Comparison of ENCODE assay signal across 9 cellular contexts in the genomic region with DNA sequence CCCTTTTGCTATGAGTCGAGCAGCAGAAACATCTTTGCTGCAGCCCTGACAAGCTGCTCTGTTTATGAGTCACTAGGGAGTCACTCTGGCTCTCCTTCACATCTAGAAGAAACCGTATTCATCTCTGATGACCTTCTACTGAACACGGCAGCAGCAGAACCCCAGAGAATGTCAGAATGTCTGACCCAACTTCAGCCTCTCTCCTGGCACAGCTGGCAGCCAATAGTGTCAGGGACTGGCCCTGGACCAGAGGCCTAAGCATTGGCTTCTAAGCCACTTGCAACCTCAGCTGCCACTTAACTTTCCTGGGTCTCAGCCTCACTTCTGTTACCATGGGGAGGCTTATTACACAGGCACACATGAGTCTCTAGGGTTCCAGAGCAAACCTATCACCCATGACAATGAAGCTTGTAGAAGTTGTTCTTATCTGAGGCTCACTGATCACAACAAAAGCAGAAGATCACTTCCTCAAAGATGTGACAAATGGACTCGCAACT.
DNase-seq lines count a peak whose midpoint lies in the region; ATAC-seq and TF ChIP-seq lines count a peak whose summit lies in the region.
"Had no signal": no experiment of that assay in that cellular context is flagged by ENCODE, and none has a peak within 500 bp of the region (broad histone marks: within the 10 kb centered on the region; RNA-seq: fewer than 3 reads in every experiment).

No MANE protein-coding gene starts in this region.

- H3K9me2 ChIP-seq in PC-9 (ENCODE audit: insufficient read depth), result no peaks in the 10 kb centered on the region

- POLR2A ChIA-PET in PC-9 (lab: Charles Lee; ENCODE audit: unreplicated experiment), result interaction anchor here (0.6 kb wide), 1 partner anchor 254 kb away, joined by 3 read pairs; no protein-coding TSS in a partner anchor
- POLR2A ChIA-PET in HEK293T (lab: Yijun Ruan, JAX), result no interaction called here
- POLR2A ChIA-PET in T-cell (lab: Charles Lee), result no interaction called here

- no TSS peak for BruUV-seq in PC-9 (replicated peaks; lab: Mats Ljungman, UMichigan)

- no peak overlapping the region for H2AFZ ChIP-seq in PC-9

- no peak overlapping the region for H3K27ac ChIP-seq in PC-9

- H3K9me3 Mint-ChIP-seq in T-cell, result peaks cover 0 to 6% (median 0%) of the 10 kb centered on the region in 3 donors
- peaks cover 5% of the 10 kb centered on the region for H3K9me3 Mint-ChIP-seq in activated CD4-positive, alpha-beta T cell treated with anti-CD3 and anti-CD28 coated beads, Interleukin-2, amount 10 ng/mL, durations not matched to agents 24 days and 14 days

- no peak overlapping the region for H3K27ac Mint-ChIP-seq in T-cell
- H3K27ac Mint-ChIP-seq in activated CD4-positive, alpha-beta T cell treated with anti-CD3 and anti-CD28 coated beads, Interleukin-2, amount 10 ng/mL, durations not matched to agents 24 days and 14 days, result no peak overlapping the region

- H4K20me1 ChIP-seq in PC-9 (ENCODE audit: insufficient read depth), result no peaks in the 10 kb centered on the region

- H3F3A ChIP-seq in PC-9 (ENCODE audit: insufficient read depth, low read depth), result no peaks in the 10 kb centered on the region

- ATAC-seq in T-cell (replicated peaks in 1 of 4), result no peak

- H3K27me3 ChIP-seq in PC-9 (ENCODE audit: insufficient read depth, low read depth), result no peaks in the 10 kb centered on the region

- peak overlapping the region; percentile 38 for H3K4me2 ChIP-seq in PC-9

- H3K4me3 ChIP-seq in GM12865 (ENCODE audit: low read depth, low read length) (no peak overlapping the region), PC-9 (no peak overlapping the region), fibroblast of the aortic adventitia (ENCODE audit: low read depth, low read length) (no peak overlapping the region)

- no peaks in the 10 kb centered on the region for H3K36me3 Mint-ChIP-seq in T-cell
- H3K36me3 Mint-ChIP-seq in activated CD4-positive, alpha-beta T cell treated with anti-CD3 and anti-CD28 coated beads, Interleukin-2, amount 10 ng/mL, durations not matched to agents 24 days and 14 days (ENCODE audit: low read depth), result no peaks in the 10 kb centered on the region

- intact Hi-C loops in PC-9 (cut with micrococcal nuclease; ENCODE audit: unreplicated experiment), result no loop called here
- intact Hi-C loops in activated CD4-positive, alpha-beta T cell treated with anti-CD3 and anti-CD28 coated beads, Interleukin-2, amount 10 ng/mL, durations not matched to agents 24 days and 14 days (cut with micrococcal nuclease), result no loop called here

- H3K79me2 ChIP-seq in PC-9 (ENCODE audit: low read depth), result no peaks in the 10 kb centered on the region

- no peak for TF ChIP-seq CTCF in GM12865 (IDR thresholded peaks at IDR 0.05; ENCODE audit: insufficient read depth, low read depth, low read length, missing control alignments)
- no peak for TF ChIP-seq CTCF in PC-9 (conservative IDR thresholded peaks at IDR 0.05)
- no peak for TF ChIP-seq CTCF in fibroblast of the aortic adventitia (IDR thresholded peaks at IDR 0.05; ENCODE audit: insufficient read depth, low read length)

- DNase-seq in A172 (ENCODE audit: low spot score) (peak; percentile 42), GM12865 (ENCODE audit: low read depth) (peak; percentile 48), PC-9 (no peak), fibroblast of the aortic adventitia (ENCODE audit: low read depth) (peak; percentile 69), HEK293T (ENCODE audit: extremely low spot score) (no peak), cortex of kidney (lab: John Stamatoyannopoulos, UW) (no peak), T-cell (no peak)
- DNase-seq in activated CD4-positive, alpha-beta T cell treated with anti-CD3 and anti-CD28 coated beads, Interleukin-2, amount 10 ng/mL, durations not matched to agents 24 days and 14 days, result no peak
- DNase-seq: NCI-H524 had no signal

- H3K4me1 Mint-ChIP-seq in T-cell, result peaks cover 4 to 14% (median 13%) of the 10 kb centered on the region in 3 donors
- peaks cover 10% of the 10 kb centered on the region for H3K4me1 Mint-ChIP-seq in activated CD4-positive, alpha-beta T cell treated with anti-CD3 and anti-CD28 coated beads, Interleukin-2, amount 10 ng/mL, durations not matched to agents 24 days and 14 days

- H3K9me3 ChIP-seq in PC-9 (ENCODE audit: insufficient read depth, low read depth), result no peaks in the 10 kb centered on the region

- peaks cover 10% of the 10 kb centered on the region for H3K4me1 ChIP-seq in PC-9 (replicated peaks; ENCODE audit: insufficient read depth)

- no peak overlapping the region for H3K4me3 Mint-ChIP-seq in T-cell
- no peak overlapping the region for H3K4me3 Mint-ChIP-seq in activated CD4-positive, alpha-beta T cell treated with anti-CD3 and anti-CD28 coated beads, Interleukin-2, amount 10 ng/mL, durations not matched to agents 24 days and 14 days

- H3K36me3 ChIP-seq in PC-9 (ENCODE audit: low read depth), result no peaks in the 10 kb centered on the region

- CTCF ChIA-PET in PC-9 (lab: Charles Lee) (no interaction called here), HEK293T (lab: Yijun Ruan, JAX) (no interaction called here), T-cell (lab: Charles Lee) (no interaction called here)

- H3K27me3 Mint-ChIP-seq in T-cell, result no peaks in the 10 kb centered on the region
- H3K27me3 Mint-ChIP-seq in activated CD4-positive, alpha-beta T cell treated with anti-CD3 and anti-CD28 coated beads, Interleukin-2, amount 10 ng/mL, durations not matched to agents 24 days and 14 days, result peaks cover 18% of the 10 kb centered on the region

TF ChIP-seq in HEK293T, 16 proteins besides CTCF, POLR2A, EP300 and RAD21:
- TF ChIP-seq FOXA1 (IDR thresholded peaks at IDR 0.05), result no peak
- TF ChIP-seq, protein P1, sequence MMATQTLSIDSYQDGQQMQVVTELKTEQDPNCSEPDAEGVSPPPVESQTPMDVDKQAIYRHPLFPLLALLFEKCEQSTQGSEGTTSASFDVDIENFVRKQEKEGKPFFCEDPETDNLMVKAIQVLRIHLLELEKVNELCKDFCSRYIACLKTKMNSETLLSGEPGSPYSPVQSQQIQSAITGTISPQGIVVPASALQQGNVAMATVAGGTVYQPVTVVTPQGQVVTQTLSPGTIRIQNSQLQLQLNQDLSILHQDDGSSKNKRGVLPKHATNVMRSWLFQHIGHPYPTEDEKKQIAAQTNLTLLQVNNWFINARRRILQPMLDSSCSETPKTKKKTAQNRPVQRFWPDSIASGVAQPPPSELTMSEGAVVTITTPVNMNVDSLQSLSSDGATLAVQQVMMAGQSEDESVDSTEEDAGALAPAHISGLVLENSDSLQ (IDR thresholded peaks at IDR 0.05), result no peak
- TF ChIP-seq L3MBTL2 (conservative IDR thresholded peaks at IDR 0.05), result no peak
- TF ChIP-seq ELF4 (IDR thresholded peaks at IDR 0.05), result no peak
- no peak for TF ChIP-seq BHLHE40 (IDR thresholded peaks at IDR 0.05; ENCODE audit: borderline replicate concordance)
- no peak for TF ChIP-seq SP1 (IDR thresholded peaks at IDR 0.05)
- no peak for TF ChIP-seq NFRKB (IDR thresholded peaks at IDR 0.05)
- TF ChIP-seq HDGF (IDR thresholded peaks at IDR 0.05; ENCODE audit: borderline replicate concordance), result no peak
- no peak for TF ChIP-seq TARDBP (IDR thresholded peaks at IDR 0.05)
- no peak for TF ChIP-seq ZNF384 (IDR thresholded peaks at IDR 0.05)
- TF ChIP-seq FOXK2 (IDR thresholded peaks at IDR 0.05), result no peak
- no peak for TF ChIP-seq LEF1 (IDR thresholded peaks at IDR 0.05; ENCODE audit: borderline replicate concordance)
- TF ChIP-seq SUZ12 (IDR thresholded peaks at IDR 0.05), result no peak
- no peak for TF ChIP-seq CTBP1 (IDR thresholded peaks at IDR 0.05; ENCODE audit: borderline replicate concordance)
- no peak for TF ChIP-seq FOXM1 (IDR thresholded peaks at IDR 0.05; ENCODE audit: borderline replicate concordance)
- no peak for TF ChIP-seq ARNT (IDR thresholded peaks at IDR 0.05)

Comparison
In these comparisons a context has a peak if more than half of its experiments do, and no peak if none do; other contexts are left out.
1. DNase-seq: peak in A172 (single experiment), GM12865 (single experiment) and fibroblast of the aortic adventitia (single experiment); none in PC-9 (0 of 2), HEK293T (single experiment), cortex of kidney (single experiment), T-cell (0 of 34) and activated CD4-positive, alpha-beta T cell treated with anti-CD3 and anti-CD28 coated beads, Interleukin-2, amount 10 ng/mL, durations not matched to agents 24 days and 14 days (single experiment).